1 cellular context compared by ENCODE assay signal in the genomic region with DNA sequence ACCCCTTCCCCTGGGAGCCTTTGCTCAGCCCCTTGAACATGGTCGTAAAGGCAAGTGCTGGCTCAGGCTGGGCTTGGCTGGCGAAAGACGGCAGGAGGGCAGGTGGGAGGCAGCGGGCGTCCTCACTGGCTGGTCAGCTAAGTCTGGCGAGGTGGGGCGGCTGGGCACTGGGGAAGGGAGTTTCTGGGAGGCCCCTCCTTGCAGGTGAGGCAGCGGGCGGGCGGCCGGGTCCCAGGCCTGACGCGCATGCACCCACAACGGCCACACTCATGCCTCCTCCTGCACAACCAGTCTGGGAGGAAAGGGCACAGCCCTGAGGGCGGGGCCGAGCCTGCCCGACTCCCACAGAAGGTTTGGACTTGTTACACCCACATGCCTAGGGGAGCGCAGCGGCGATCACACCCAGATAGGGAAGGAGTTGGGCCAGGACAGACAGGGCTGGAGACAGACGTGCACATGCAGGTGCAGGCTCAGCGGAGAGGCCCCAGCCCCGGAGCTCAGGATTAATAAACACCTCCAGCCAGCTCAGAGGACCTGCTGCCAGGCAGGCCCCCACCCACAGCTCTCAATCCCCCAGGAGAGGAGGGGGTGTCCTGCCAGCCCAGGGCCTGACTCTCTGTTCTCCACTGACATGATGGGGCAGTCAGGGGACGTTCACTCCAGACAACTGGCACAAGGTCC.
TF ChIP-seq lines count a peak whose summit lies in the region.

A gene (minus strand): TSS at position 148 of the 681 bp plus-strand sequence. CDS start 108 bp downstream, at position 40.

TF ChIP-seq in HepG2, 621 proteins besides CTCF, POLR2A, EP300 and RAD21 (continued from another document and continues in another):
- TF ChIP-seq, protein P1, sequence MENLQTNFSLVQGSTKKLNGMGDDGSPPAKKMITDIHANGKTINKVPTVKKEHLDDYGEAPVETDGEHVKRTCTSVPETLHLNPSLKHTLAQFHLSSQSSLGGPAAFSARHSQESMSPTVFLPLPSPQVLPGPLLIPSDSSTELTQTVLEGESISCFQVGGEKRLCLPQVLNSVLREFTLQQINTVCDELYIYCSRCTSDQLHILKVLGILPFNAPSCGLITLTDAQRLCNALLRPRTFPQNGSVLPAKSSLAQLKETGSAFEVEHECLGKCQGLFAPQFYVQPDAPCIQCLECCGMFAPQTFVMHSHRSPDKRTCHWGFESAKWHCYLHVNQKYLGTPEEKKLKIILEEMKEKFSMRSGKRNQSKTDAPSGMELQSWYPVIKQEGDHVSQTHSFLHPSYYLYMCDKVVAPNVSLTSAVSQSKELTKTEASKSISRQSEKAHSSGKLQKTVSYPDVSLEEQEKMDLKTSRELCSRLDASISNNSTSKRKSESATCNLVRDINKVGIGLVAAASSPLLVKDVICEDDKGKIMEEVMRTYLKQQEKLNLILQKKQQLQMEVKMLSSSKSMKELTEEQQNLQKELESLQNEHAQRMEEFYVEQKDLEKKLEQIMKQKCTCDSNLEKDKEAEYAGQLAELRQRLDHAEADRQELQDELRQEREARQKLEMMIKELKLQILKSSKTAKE (CRISPR knock-in tag; IDR thresholded peaks at IDR 0.05; ENCODE audit: borderline replicate concordance) = peak; percentile 50
- TF ChIP-seq XRCC5 (optimal IDR thresholded peaks at IDR 0.05; ENCODE audit: low read length) (peak; percentile 29), SAP130 (CRISPR knock-in tag; IDR thresholded peaks at IDR 0.05; ENCODE audit: low read depth) (peak; percentile 88), HDAC1 (CRISPR knock-in tag; IDR thresholded peaks at IDR 0.05) (peak; percentile 66), ZNF274 (CRISPR knock-in tag; IDR thresholded peaks at IDR 0.05) (0 out of 2 replicates have a peak, but pooled peaks have one; percentile 5), GFI1 (CRISPR knock-in tag; IDR thresholded peaks at IDR 0.05; ENCODE audit: borderline replicate concordance) (peak; percentile 71; the same call in 1 of the 2 replicates), SALL1 (CRISPR knock-in tag; IDR thresholded peaks at IDR 0.05) (peak; percentile 72), NONO (IDR thresholded peaks at IDR 0.05) (no peak), NONO (CRISPR knock-in tag; conservative IDR thresholded peaks at IDR 0.05) (peak; percentile 77), ZNF496 (CRISPR knock-in tag; IDR thresholded peaks at IDR 0.05; ENCODE audit: insufficient replicate concordance) (no peak), ZNF563 (CRISPR knock-in tag; IDR thresholded peaks at IDR 0.05) (peak; percentile 82; the same call in 1 of the 2 replicates), HNF4G (IDR thresholded peaks at IDR 0.05; ENCODE audit: borderline replicate concordance, low read depth, low read length) (no peak), HNF4G (CRISPR knock-in tag; IDR thresholded peaks at IDR 0.05; ENCODE audit: borderline replicate concordance, low read depth) (0 out of 2 replicates have a peak, but pooled peaks have one; percentile 65), ZBTB42 (CRISPR knock-in tag; IDR thresholded peaks at IDR 0.05) (0 out of 2 replicates have a peak, but pooled peaks have one; percentile 43), MAZ (IDR thresholded peaks at IDR 0.05; ENCODE audit: borderline replicate concordance, low read depth, low read length) (no peak), MAZ (CRISPR knock-in tag; IDR thresholded peaks at IDR 0.05; ENCODE audit: low read depth) (peak; percentile 75), ATM (IDR thresholded peaks at IDR 0.05; ENCODE audit: borderline replicate concordance) (no peak), ZNF33B (CRISPR knock-in tag; IDR thresholded peaks at IDR 0.05) (no peak), AGO1 (IDR thresholded peaks at IDR 0.05; ENCODE audit: low read depth, low read length, poor library complexity, severe bottlenecking) (no peak), MIER3 (CRISPR knock-in tag; IDR thresholded peaks at IDR 0.05; ENCODE audit: borderline replicate concordance) (no peak), HNRNPL (IDR thresholded peaks at IDR 0.05; ENCODE audit: low read depth, low read length) (peak; percentile 93), PITX1 (CRISPR knock-in tag; IDR thresholded peaks at IDR 0.05) (peak; percentile 77; the same call in 1 of the 2 replicates), ZFY (CRISPR knock-in tag; IDR thresholded peaks at IDR 0.05) (peak; percentile 81), ZFP41 (CRISPR knock-in tag; IDR thresholded peaks at IDR 0.05; ENCODE audit: borderline replicate concordance) (0 out of 2 replicates have a peak, but pooled peaks have one; percentile 39), ZMYM2 (CRISPR knock-in tag; IDR thresholded peaks at IDR 0.05) (peak; percentile 68; the same call in 1 of the 2 replicates), ZFX (CRISPR knock-in tag; IDR thresholded peaks at IDR 0.05; ENCODE audit: low read depth) (peak; percentile 85), BORCS8-MEF2B (CRISPR knock-in tag; IDR thresholded peaks at IDR 0.05) (peak; percentile 60; the same call in 1 of the 2 replicates), KDM3A (CRISPR knock-in tag; IDR thresholded peaks at IDR 0.05; ENCODE audit: low read depth) (peak; percentile 66; the same call in 1 of the 2 replicates)
- TF ChIP-seq, protein P2, sequence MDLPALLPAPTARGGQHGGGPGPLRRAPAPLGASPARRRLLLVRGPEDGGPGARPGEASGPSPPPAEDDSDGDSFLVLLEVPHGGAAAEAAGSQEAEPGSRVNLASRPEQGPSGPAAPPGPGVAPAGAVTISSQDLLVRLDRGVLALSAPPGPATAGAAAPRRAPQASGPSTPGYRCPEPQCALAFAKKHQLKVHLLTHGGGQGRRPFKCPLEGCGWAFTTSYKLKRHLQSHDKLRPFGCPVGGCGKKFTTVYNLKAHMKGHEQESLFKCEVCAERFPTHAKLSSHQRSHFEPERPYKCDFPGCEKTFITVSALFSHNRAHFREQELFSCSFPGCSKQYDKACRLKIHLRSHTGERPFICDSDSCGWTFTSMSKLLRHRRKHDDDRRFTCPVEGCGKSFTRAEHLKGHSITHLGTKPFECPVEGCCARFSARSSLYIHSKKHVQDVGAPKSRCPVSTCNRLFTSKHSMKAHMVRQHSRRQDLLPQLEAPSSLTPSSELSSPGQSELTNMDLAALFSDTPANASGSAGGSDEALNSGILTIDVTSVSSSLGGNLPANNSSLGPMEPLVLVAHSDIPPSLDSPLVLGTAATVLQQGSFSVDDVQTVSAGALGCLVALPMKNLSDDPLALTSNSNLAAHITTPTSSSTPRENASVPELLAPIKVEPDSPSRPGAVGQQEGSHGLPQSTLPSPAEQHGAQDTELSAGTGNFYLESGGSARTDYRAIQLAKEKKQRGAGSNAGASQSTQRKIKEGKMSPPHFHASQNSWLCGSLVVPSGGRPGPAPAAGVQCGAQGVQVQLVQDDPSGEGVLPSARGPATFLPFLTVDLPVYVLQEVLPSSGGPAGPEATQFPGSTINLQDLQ (CRISPR knock-in tag; IDR thresholded peaks at IDR 0.05) = no peak
- TF ChIP-seq, protein P3, sequence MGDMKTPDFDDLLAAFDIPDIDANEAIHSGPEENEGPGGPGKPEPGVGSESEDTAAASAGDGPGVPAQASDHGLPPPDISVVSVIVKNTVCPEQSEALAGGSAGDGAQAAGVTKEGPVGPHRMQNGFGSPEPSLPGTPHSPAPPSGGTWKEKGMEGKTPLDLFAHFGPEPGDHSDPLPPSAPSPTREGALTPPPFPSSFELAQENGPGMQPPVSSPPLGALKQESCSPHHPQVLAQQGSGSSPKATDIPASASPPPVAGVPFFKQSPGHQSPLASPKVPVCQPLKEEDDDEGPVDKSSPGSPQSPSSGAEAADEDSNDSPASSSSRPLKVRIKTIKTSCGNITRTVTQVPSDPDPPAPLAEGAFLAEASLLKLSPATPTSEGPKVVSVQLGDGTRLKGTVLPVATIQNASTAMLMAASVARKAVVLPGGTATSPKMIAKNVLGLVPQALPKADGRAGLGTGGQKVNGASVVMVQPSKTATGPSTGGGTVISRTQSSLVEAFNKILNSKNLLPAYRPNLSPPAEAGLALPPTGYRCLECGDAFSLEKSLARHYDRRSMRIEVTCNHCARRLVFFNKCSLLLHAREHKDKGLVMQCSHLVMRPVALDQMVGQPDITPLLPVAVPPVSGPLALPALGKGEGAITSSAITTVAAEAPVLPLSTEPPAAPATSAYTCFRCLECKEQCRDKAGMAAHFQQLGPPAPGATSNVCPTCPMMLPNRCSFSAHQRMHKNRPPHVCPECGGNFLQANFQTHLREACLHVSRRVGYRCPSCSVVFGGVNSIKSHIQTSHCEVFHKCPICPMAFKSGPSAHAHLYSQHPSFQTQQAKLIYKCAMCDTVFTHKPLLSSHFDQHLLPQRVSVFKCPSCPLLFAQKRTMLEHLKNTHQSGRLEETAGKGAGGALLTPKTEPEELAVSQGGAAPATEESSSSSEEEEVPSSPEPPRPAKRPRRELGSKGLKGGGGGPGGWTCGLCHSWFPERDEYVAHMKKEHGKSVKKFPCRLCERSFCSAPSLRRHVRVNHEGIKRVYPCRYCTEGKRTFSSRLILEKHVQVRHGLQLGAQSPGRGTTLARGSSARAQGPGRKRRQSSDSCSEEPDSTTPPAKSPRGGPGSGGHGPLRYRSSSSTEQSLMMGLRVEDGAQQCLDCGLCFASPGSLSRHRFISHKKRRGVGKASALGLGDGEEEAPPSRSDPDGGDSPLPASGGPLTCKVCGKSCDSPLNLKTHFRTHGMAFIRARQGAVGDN (CRISPR knock-in tag; IDR thresholded peaks at IDR 0.05) = peak; percentile 92
- TF ChIP-seq, protein P4, sequence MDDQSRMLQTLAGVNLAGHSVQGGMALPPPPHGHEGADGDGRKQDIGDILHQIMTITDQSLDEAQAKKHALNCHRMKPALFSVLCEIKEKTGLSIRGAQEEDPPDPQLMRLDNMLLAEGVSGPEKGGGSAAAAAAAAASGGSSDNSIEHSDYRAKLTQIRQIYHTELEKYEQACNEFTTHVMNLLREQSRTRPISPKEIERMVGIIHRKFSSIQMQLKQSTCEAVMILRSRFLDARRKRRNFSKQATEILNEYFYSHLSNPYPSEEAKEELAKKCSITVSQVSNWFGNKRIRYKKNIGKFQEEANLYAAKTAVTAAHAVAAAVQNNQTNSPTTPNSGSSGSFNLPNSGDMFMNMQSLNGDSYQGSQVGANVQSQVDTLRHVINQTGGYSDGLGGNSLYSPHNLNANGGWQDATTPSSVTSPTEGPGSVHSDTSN (CRISPR knock-in tag; IDR thresholded peaks at IDR 0.05; ENCODE audit: borderline replicate concordance) = no peak
- TF ChIP-seq, protein P5, sequence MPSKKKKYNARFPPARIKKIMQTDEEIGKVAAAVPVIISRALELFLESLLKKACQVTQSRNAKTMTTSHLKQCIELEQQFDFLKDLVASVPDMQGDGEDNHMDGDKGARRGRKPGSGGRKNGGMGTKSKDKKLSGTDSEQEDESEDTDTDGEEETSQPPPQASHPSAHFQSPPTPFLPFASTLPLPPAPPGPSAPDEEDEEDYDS (CRISPR knock-in tag; IDR thresholded peaks at IDR 0.05) = peak; percentile 80
- TF ChIP-seq, protein P6, sequence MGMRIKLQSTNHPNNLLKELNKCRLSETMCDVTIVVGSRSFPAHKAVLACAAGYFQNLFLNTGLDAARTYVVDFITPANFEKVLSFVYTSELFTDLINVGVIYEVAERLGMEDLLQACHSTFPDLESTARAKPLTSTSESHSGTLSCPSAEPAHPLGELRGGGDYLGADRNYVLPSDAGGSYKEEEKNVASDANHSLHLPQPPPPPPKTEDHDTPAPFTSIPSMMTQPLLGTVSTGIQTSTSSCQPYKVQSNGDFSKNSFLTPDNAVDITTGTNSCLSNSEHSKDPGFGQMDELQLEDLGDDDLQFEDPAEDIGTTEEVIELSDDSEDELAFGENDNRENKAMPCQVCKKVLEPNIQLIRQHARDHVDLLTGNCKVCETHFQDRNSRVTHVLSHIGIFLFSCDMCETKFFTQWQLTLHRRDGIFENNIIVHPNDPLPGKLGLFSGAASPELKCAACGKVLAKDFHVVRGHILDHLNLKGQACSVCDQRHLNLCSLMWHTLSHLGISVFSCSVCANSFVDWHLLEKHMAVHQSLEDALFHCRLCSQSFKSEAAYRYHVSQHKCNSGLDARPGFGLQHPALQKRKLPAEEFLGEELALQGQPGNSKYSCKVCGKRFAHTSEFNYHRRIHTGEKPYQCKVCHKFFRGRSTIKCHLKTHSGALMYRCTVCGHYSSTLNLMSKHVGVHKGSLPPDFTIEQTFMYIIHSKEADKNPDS (CRISPR knock-in tag; IDR thresholded peaks at IDR 0.05) = peak; percentile 40; the same call in 1 of the 2 replicates
- TF ChIP-seq, protein P7, sequence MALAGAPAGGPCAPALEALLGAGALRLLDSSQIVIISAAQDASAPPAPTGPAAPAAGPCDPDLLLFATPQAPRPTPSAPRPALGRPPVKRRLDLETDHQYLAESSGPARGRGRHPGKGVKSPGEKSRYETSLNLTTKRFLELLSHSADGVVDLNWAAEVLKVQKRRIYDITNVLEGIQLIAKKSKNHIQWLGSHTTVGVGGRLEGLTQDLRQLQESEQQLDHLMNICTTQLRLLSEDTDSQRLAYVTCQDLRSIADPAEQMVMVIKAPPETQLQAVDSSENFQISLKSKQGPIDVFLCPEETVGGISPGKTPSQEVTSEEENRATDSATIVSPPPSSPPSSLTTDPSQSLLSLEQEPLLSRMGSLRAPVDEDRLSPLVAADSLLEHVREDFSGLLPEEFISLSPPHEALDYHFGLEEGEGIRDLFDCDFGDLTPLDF (CRISPR knock-in tag; IDR thresholded peaks at IDR 0.05) = 0 out of 2 replicates have a peak, but pooled peaks have one; percentile 31
- TF ChIP-seq, protein P8, sequence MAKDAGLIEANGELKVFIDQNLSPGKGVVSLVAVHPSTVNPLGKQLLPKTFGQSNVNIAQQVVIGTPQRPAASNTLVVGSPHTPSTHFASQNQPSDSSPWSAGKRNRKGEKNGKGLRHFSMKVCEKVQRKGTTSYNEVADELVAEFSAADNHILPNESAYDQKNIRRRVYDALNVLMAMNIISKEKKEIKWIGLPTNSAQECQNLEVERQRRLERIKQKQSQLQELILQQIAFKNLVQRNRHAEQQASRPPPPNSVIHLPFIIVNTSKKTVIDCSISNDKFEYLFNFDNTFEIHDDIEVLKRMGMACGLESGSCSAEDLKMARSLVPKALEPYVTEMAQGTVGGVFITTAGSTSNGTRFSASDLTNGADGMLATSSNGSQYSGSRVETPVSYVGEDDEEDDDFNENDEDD (CRISPR knock-in tag; IDR thresholded peaks at IDR 0.05; ENCODE audit: borderline replicate concordance) = peak; percentile 69; the same call in 1 of the 2 replicates
- TF ChIP-seq, protein P9, sequence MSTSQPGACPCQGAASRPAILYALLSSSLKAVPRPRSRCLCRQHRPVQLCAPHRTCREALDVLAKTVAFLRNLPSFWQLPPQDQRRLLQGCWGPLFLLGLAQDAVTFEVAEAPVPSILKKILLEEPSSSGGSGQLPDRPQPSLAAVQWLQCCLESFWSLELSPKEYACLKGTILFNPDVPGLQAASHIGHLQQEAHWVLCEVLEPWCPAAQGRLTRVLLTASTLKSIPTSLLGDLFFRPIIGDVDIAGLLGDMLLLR (CRISPR knock-in tag; IDR thresholded peaks at IDR 0.05) = peak; percentile 27; the same call in 1 of the 2 replicates
- TF ChIP-seq, protein P10, sequence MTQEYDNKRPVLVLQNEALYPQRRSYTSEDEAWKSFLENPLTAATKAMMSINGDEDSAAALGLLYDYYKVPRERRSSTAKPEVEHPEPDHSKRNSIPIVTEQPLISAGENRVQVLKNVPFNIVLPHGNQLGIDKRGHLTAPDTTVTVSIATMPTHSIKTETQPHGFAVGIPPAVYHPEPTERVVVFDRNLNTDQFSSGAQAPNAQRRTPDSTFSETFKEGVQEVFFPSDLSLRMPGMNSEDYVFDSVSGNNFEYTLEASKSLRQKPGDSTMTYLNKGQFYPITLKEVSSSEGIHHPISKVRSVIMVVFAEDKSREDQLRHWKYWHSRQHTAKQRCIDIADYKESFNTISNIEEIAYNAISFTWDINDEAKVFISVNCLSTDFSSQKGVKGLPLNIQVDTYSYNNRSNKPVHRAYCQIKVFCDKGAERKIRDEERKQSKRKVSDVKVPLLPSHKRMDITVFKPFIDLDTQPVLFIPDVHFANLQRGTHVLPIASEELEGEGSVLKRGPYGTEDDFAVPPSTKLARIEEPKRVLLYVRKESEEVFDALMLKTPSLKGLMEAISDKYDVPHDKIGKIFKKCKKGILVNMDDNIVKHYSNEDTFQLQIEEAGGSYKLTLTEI (CRISPR knock-in tag; conservative IDR thresholded peaks at IDR 0.05) = no peak
- TF ChIP-seq, protein P11, sequence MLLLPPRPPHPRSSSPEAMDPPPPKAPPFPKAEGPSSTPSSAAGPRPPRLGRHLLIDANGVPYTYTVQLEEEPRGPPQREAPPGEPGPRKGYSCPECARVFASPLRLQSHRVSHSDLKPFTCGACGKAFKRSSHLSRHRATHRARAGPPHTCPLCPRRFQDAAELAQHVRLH (CRISPR knock-in tag; IDR thresholded peaks at IDR 0.05; ENCODE audit: borderline replicate concordance, low read depth) = peak; percentile 71; the same call in 1 of the 2 replicates
